ENCODE assay signal across 8 cellular contexts in genomic region chr2:132758995-132759394, GRCh38.
"Had no signal": no experiment of that assay in that cellular context is flagged by ENCODE, and none has a peak within 500 bp of the region (broad histone marks: within the 10 kb centered on the region; RNA-seq: fewer than 3 reads in every experiment).

No MANE protein-coding gene starts in this region.

- FAIRE-seq: G401.6, GM12878, GM12891, GM12892, GM18507, GM19239 had no signal

- ATAC-seq: GM12878 had no signal

- DNase-seq: GDM1, GF-D8 had no signal

- H3K4me3 ChIP-seq: GM12878 had no signal
